In the genomic region with DNA sequence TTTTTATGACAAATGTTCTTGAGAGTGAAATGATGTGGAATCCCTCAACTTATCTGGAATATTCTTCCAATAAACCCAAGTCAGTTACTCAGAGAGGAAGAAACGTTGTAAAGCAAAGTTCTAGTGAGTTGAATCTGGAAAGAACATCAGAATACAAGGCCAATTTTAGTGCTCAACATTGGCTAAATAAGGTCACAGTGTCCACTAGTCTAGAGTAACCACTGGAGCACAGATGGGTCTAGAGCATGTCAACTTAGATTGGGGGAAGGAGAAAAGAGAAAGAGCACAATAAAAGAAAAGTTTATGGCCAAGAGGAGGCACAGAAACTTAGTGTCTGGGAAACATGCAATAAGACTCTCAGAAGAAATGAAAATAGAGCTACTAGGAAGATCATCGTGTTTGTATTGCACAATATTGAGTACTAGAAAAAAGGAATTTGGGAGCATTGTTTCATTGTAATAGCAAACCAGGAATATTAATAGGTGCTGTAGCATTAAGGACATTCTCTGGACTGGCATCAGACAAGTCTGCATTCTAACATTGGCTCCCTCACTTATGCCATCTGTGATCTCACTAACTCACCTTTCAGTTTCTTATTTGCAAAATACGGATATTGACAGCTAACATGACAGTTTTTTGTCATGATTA, we compare ENCODE assay signal across 1 cellular context.
TF ChIP-seq lines count a peak whose summit lies in the region.

No MANE protein-coding gene starts in this region.

TF ChIP-seq in IMR-90, 13 proteins besides CTCF, POLR2A, EP300 and RAD21:
- TF ChIP-seq CEBPB (IDR thresholded peaks at IDR 0.05; ENCODE audit: low read depth, low read length), result peak; percentile 81
- TF ChIP-seq RFX5 (IDR thresholded peaks at IDR 0.05; ENCODE audit: low read depth, low read length), result no peak
